In genomic region chr20:24651171-24651972, GRCh38 we compare ENCODE assay signal across 1 cellular context.
TF ChIP-seq lines count a peak whose summit lies in the region.

No MANE protein-coding gene starts in this region.

TF ChIP-seq in SK-N-SH treated with all-trans-retinoic acid at 6 μM for 48 hours, 23 proteins besides CTCF, POLR2A, EP300 and RAD21 (continued from another document):
- no peak for TF ChIP-seq POU6F1 (CRISPR knock-in tag; IDR thresholded peaks at IDR 0.05; ENCODE audit: borderline replicate concordance, low read depth)
